ENCODE assay signal across 15 cellular contexts in the genomic region with DNA sequence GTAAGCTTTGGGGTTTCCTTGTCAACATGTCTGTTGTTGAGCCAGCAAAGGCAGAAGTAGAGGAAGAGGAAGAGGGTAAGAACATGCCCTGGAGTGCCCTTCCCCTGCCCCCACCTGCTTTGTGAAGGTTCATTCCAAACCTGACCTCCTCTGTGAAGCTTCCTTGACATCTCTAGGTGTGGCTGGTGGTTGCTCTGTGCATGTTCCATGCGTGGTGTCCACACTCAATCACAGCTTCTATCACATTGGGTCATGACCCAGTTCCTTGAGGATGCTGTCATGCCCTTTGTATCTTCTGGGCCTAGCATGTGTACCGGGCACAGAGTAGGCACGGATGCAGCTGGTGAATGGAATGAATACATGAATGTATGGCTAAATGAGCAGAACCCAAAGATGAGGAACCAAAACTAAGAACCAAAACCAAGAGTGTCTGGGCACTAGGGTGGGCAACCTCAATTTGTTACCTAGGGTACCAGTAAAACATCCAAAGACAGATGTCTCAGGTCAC. TPM values are rescaled to one million over a fixed set of nuclear protein-coding genes. Genes with fewer than 3 reads are reported as not detected.
DNase-seq lines count a peak whose midpoint lies in the region; ATAC-seq, FAIRE-seq and TF ChIP-seq lines count a peak whose summit lies in the region.
"Had no signal": no experiment of that assay in that cellular context is flagged by ENCODE, and none has a peak within 500 bp of the region (broad histone marks: within the 10 kb centered on the region; RNA-seq: fewer than 3 reads in every experiment).

No MANE protein-coding gene starts in this region.

- H3K4me1 ChIP-seq in endodermal cell (ENCODE audit: control insufficient read depth, insufficient read depth, low read length) = no peaks in the 10 kb centered on the region
- H3K4me1 ChIP-seq: neural progenitor cell had no signal

- H3K9me3 Mint-ChIP-seq in endodermal cell = no peaks in the 10 kb centered on the region
- H3K9me3 Mint-ChIP-seq: activated CD4-positive, alpha-beta T cell treated with anti-CD3 and anti-CD28 coated beads, Interleukin-2, amount 10 ng/mL, durations not matched to agents 24 days and 14 days; activated naive CD4-positive, alpha-beta T cell treated with anti-CD3 and anti-CD28 coated beads, Interleukin-2, amount 50 U/mL, for 72 hours; neural progenitor cell had no signal

- FAIRE-seq in GM18507 (lab: Jason Lieb, UNC) = peak; percentile 29
- FAIRE-seq: colon had no signal

- no peaks in the 10 kb centered on the region for H3K9me3 ChIP-seq in endodermal cell (ENCODE audit: control insufficient read depth, low read length)

- TF ChIP-seq CTCF in endodermal cell (conservative IDR thresholded peaks at IDR 0.05) (no peak), foreskin fibroblast (IDR thresholded peaks at IDR 0.05; ENCODE audit: low read depth, low read length) (no peak)

- no peak overlapping the region for H3K27ac Mint-ChIP-seq in endodermal cell
- H3K27ac Mint-ChIP-seq: activated CD4-positive, alpha-beta T cell treated with anti-CD3 and anti-CD28 coated beads, Interleukin-2, amount 10 ng/mL, durations not matched to agents 24 days and 14 days; neural progenitor cell had no signal

- no peaks in the 10 kb centered on the region for H3K36me3 ChIP-seq in endodermal cell (ENCODE audit: control insufficient read depth, insufficient read depth, low read length)
- H3K36me3 ChIP-seq: neural progenitor cell had no signal

- H3K27me3 Mint-ChIP-seq in endodermal cell (ENCODE audit: insufficient read depth) = peaks cover 13% of the 10 kb centered on the region

- H3K4me3 Mint-ChIP-seq in endodermal cell = no peak overlapping the region
- H3K4me3 Mint-ChIP-seq: activated CD4-positive, alpha-beta T cell treated with anti-CD3 and anti-CD28 coated beads, Interleukin-2, amount 10 ng/mL, durations not matched to agents 24 days and 14 days; neural progenitor cell had no signal

- H3K27me3 ChIP-seq in endodermal cell (ENCODE audit: control insufficient read depth, insufficient read depth, low read length, poor library complexity, severe bottlenecking) = peaks cover 9% of the 10 kb centered on the region

- WGBS in endodermal cell (ENCODE audit: insufficient coverage in 1 of 2, insufficient read length in 1 of 2), 2 experiments = 74% methylated on average over 3 of the region's 3 CpGs; no CpG with 5 or more reads in 1 of the 2 experiments

- H3K27ac ChIP-seq in endodermal cell (ENCODE audit: low read depth, low read length) = no peak overlapping the region
- H3K27ac ChIP-seq: neural progenitor cell had no signal

- H3K36me3 Mint-ChIP-seq in endodermal cell (ENCODE audit: low read depth) = no peaks in the 10 kb centered on the region
- H3K36me3 Mint-ChIP-seq: activated naive CD4-positive, alpha-beta T cell treated with anti-CD3 and anti-CD28 coated beads, Interleukin-2, amount 50 U/mL, for 72 hours; neural progenitor cell had no signal

- H3K4me1 Mint-ChIP-seq in endodermal cell = no peaks in the 10 kb centered on the region
- H3K4me1 Mint-ChIP-seq: neural progenitor cell had no signal

- H3K9ac ChIP-seq in endodermal cell (ENCODE audit: extremely low read depth, low read length, poor library complexity, severe bottlenecking) = no peak overlapping the region
- H3K9ac ChIP-seq: neural progenitor cell had no signal

- DNase-seq in AML-193 (lab: John Stamatoyannopoulos, UW) (peak; percentile 3 to 15), GM18507 (ENCODE audit: extremely low spot score, insufficient read length, low read depth) (no peak), endodermal cell (peak; percentile 21), foreskin fibroblast (no peak), NCI-H1105 treated with DMSO at 0.1 percent for 48 hours (lab: John Stamatoyannopoulos, UW) (no peak), NCI-H345 (lab: John Stamatoyannopoulos, UW) (no peak), HuH-7.5 (ENCODE audit: low spot score) (no peak)
- DNase-seq: activated CD4-positive, alpha-beta T cell treated with anti-CD3 and anti-CD28 coated beads, Interleukin-2, amount 10 ng/mL, durations not matched to agents 24 days and 14 days; GF-D8; NCI-H526; stimulated activated CD8-positive, alpha-beta memory T cell treated with anti-CD3 and anti-CD28 coated beads, Interleukin-4, amount 100 ng/mL, for 48 hours had no signal

- ATAC-seq in HG03196 (IDR thresholded peaks at IDR 0.05; ENCODE audit: unreplicated experiment) = peak; percentile 54
- ATAC-seq: activated naive CD4-positive, alpha-beta T cell treated with anti-CD3 and anti-CD28 coated beads, Interleukin-2, amount 50 U/mL, for 72 hours had no signal

- H3K4me3 ChIP-seq in endodermal cell (ENCODE audit: low read length) (no peak overlapping the region), foreskin fibroblast (ENCODE audit: low read depth in 1 of 2, low read length in 2 of 2) (no peak overlapping the region)
- H3K4me3 ChIP-seq: neural progenitor cell had no signal

RNA-seq across cellular contexts. Expression of gene FXYD6, which starts 23.7 kb away (rescaled TPM):
- 10 to 100 TPM; 54.1 to 61.8 TPM for total RNA-seq in endodermal cell
- 197 TPM for polyA plus RNA-seq in endodermal cell (2013, experiment 1 of 2)
- polyA plus RNA-seq in endodermal cell (2013, experiment 2 of 2) = 184 TPM
- total RNA-seq: activated CD4-positive, alpha-beta T cell treated with anti-CD3 and anti-CD28 coated beads, Interleukin-2, amount 10 ng/mL, durations not matched to agents 24 days and 14 days had no signal

RNA-seq across cellular contexts. Expression of gene TMPRSS13, which starts 29.0 kb away (rescaled TPM):
- 1 to 10 TPM; 2.5 to 6.4 TPM for total RNA-seq in endodermal cell
- polyA plus RNA-seq in endodermal cell (2013, experiment 1 of 2) = 0.61 TPM
- polyA plus RNA-seq in endodermal cell (2013, experiment 2 of 2) = 0.46 TPM

Comparison
In these comparisons a context has a peak if more than half of its experiments do, and no peak if none do; other contexts are left out.
1. DNase-seq: peak in AML-193 (2 of 2) and endodermal cell (single experiment); none in GM18507 (single experiment), foreskin fibroblast (0 of 2), NCI-H1105 treated with DMSO at 0.1 percent for 48 hours (single experiment), NCI-H345 (single experiment) and HuH-7.5 (single experiment).